In genomic region chr2:73293534-73294171, GRCh38 we compare ENCODE assay signal across 8 cellular contexts. TPM values are rescaled to one million over a fixed set of nuclear protein-coding genes. Genes with fewer than 3 reads are reported as not detected.
A peak's percentile ranks its signal among the peaks of the same experiment; 100 is the strongest.
DNase-seq lines count a peak whose midpoint lies in the region; ATAC-seq and TF ChIP-seq lines count a peak whose summit lies in the region.

EGR4 (minus strand) TSS chr2:73293548; CDS start chr2:73293317, 231 bp downstream.

- CTCF ChIA-PET in T-cell (lab: Charles Lee), result interaction anchor here (0.5 to 1.7 kb wide), 11 partner anchors 9 to 1962 kb away, joined by 3 to 8 read pairs (median 4); partner anchors contain the start of genes ALMS1 (in 1 of the 2), CCT7 (in 1 of the 2), FBXO41 (in 1 of the 2) and TPRKB (in 1 of the 2)

- ATAC-seq in HG02763 (IDR thresholded peaks at IDR 0.05; ENCODE audit: unreplicated experiment) (peak; percentile 84), T-cell (replicated peaks in 1 of 4) (peak; percentile 83 to 96 (median 89)), right cardiac atrium (peak; percentile 46 to 77), gastrocnemius medialis (no peak)

- DNase-seq in NCI-H128 (lab: John Stamatoyannopoulos, UW; ENCODE audit: unreplicated experiment) (peak; percentile 55), T-cell (peak; percentile 59 to 94 (median 90)), adrenal gland (peak; percentile 40 to 87 (median 59)), right cardiac atrium (peak; percentile 53 to 75 (median 69)), gastrocnemius medialis (no peak), AML-193 (lab: John Stamatoyannopoulos, UW) (no peak)

- H3K27ac ChIP-seq in adrenal gland (no peak within 1 kb of the TSS), right cardiac atrium (ENCODE audit: low read length) (no peak within 1 kb of the TSS), gastrocnemius medialis (no peak within 1 kb of the TSS)

- no peaks in the 10 kb centered on the region for H3K36me3 Mint-ChIP-seq in T-cell

- peak within 1 kb of the TSS; percentile 69 to 77 (median 75) for H3K4me3 Mint-ChIP-seq in T-cell

- in situ Hi-C loops in gastrocnemius medialis (cut with MboI; ENCODE audit: low sequenced_read_pairs in 4 of 4), result no loop called here

- POLR2A ChIA-PET in T-cell (lab: Charles Lee), result interaction anchor here (0.6 to 0.7 kb wide), 3 partner anchors 73 to 92 kb away, joined by 4 to 6 read pairs (median 5); no protein-coding TSS in a partner anchor

- WGBS in adrenal gland, 4 donors, result 1 to 20% (median 11%) methylated on average over 3 to 45 of the region's 45 CpGs
- 1% methylated on average over 45 of the region's 45 CpGs for WGBS in right cardiac atrium

- H3K9me3 ChIP-seq in adrenal gland (replicated peaks in 1 of 3), result no peaks in the 10 kb centered on the region
- no peaks in the 10 kb centered on the region for H3K9me3 ChIP-seq in right cardiac atrium (ENCODE audit: control insufficient read depth, low read length)
- H3K9me3 ChIP-seq in gastrocnemius medialis, result no peaks in the 10 kb centered on the region

- peaks cover 49% of the 10 kb centered on the region for H3K27me3 ChIP-seq in adrenal gland
- H3K27me3 ChIP-seq in right cardiac atrium (ENCODE audit: control insufficient read depth, insufficient read depth), result no peaks in the 10 kb centered on the region
- H3K27me3 ChIP-seq in gastrocnemius medialis, result peaks cover 58 to 81% (median 64%) of the 10 kb centered on the region in 3 donors

- peak within 1 kb of the TSS; percentile 36 for H3K4me3 ChIP-seq in GM12875 (ENCODE audit: low read depth, low read length)
- peak within 1 kb of the TSS in 2 of 4 donors; percentile 19 to 57 for H3K4me3 ChIP-seq in adrenal gland
- peak within 1 kb of the TSS; percentile 41 for H3K4me3 ChIP-seq in right cardiac atrium (ENCODE audit: low read length)
- H3K4me3 ChIP-seq in gastrocnemius medialis, result peak within 1 kb of the TSS; percentile 42 to 53 (median 46)

- H3K4me1 ChIP-seq in adrenal gland (replicated peaks in 1 of 2), result peaks cover 8 to 28% of the 10 kb centered on the region in 2 donors
- H3K4me1 ChIP-seq in right cardiac atrium (ENCODE audit: control insufficient read depth, insufficient read depth, low read length), result no peaks in the 10 kb centered on the region
- H3K4me1 ChIP-seq in gastrocnemius medialis, result no peaks in the 10 kb centered on the region

- H3K27ac Mint-ChIP-seq in T-cell, result no peak within 1 kb of the TSS

- H3K36me3 ChIP-seq in adrenal gland (replicated peaks in 1 of 2) (no peaks in the 10 kb centered on the region), gastrocnemius medialis (no peaks in the 10 kb centered on the region)

- peaks cover 51 to 73% of the 10 kb centered on the region in 2 donors for H3K27me3 Mint-ChIP-seq in T-cell

- H3K9me3 Mint-ChIP-seq in T-cell, result no peaks in the 10 kb centered on the region

- TF ChIP-seq CTCF in GM12875 (IDR thresholded peaks at IDR 0.05; ENCODE audit: borderline replicate concordance, insufficient read depth, low read depth, low read length) (no peak), adrenal gland (IDR thresholded peaks at IDR 0.05) (no peak), gastrocnemius medialis (IDR thresholded peaks at IDR 0.05 in 4 of 5, conservative IDR thresholded peaks at IDR 0.05 in 1 of 5) (no peak)

- intact Hi-C loops in adrenal gland (cut with DNase I), result no loop called here
- intact Hi-C loops in right cardiac atrium (cut with DNase I), result no loop called here
- intact Hi-C loops in gastrocnemius medialis (cut with DNase I; ENCODE audit: low total_unique reads), result no loop called here

- H3K4me1 Mint-ChIP-seq in T-cell, result peaks cover 10 to 20% (median 19%) of the 10 kb centered on the region in 3 donors

- TF ChIP-seq POLR2A in adrenal gland (IDR thresholded peaks at IDR 0.05), result no peak
- no peak for TF ChIP-seq POLR2A in gastrocnemius medialis (IDR thresholded peaks at IDR 0.05)

RNA-seq across cellular contexts. Expression of gene EGR4, which starts in this region (rescaled TPM):
- total RNA-seq in T-cell, result under 1 TPM in 4 of 5 donors, not detected in 1; 0.09 to 0.35 (median 0.19) TPM
- total RNA-seq in adrenal gland, result under 1 TPM in 1 of 8 donors, not detected in 7; 0.30 TPM
- polyA plus RNA-seq in adrenal gland, result under 1 TPM in 2 of 3 donors, not detected in 1; 0.20 to 0.32 TPM
- total RNA-seq in right cardiac atrium, result not detected
- polyA plus RNA-seq in right cardiac atrium, result 0.48 TPM
- total RNA-seq in gastrocnemius medialis, result not detected

Comparison
In these comparisons a context has a peak if more than half of its experiments do, and no peak if none do; other contexts are left out.
1. Peak in DNase-seq and ATAC-seq in T-cell; RNA of the gene not detected or under 1 TPM.
2. Peak in DNase-seq in adrenal gland; RNA of the gene not detected or under 1 TPM.
3. Peak in DNase-seq, ATAC-seq and H3K4me3 ChIP-seq in right cardiac atrium; RNA of the gene not detected or under 1 TPM.